In genomic region chr2:183093857-183094657, GRCh38 we compare ENCODE assay signal across 11 cellular contexts. TPM values are rescaled to one million over a fixed set of nuclear protein-coding genes. Genes with fewer than 3 reads are reported as not detected.
DNase-seq lines count a peak whose midpoint lies in the region; ATAC-seq, FAIRE-seq and TF ChIP-seq lines count a peak whose summit lies in the region.
"Had no signal": no experiment of that assay in that cellular context is flagged by ENCODE, and none has a peak within 500 bp of the region (broad histone marks: within the 10 kb centered on the region; RNA-seq: fewer than 3 reads in every experiment).

No MANE protein-coding gene starts in this region.

- no peak overlapping the region for H3K4me3 Mint-ChIP-seq in activated naive CD8-positive, alpha-beta T cell treated with anti-CD3 and anti-CD28 coated beads for 36 hours

- H3K27me3 Mint-ChIP-seq in activated naive CD8-positive, alpha-beta T cell treated with anti-CD3 and anti-CD28 coated beads for 36 hours, result no peaks in the 10 kb centered on the region

- CTCF ChIA-PET in RWPE1 (lab: Yijun Ruan, JAX), result interaction anchor here (0.6 to 0.7 kb wide), 2 partner anchors 42 to 1578 kb away, joined by 3 to 8 read pairs; no protein-coding TSS in a partner anchor

- peaks cover 4% of the 10 kb centered on the region for H3K4me1 Mint-ChIP-seq in activated naive CD8-positive, alpha-beta T cell treated with anti-CD3 and anti-CD28 coated beads for 36 hours

- H3K9me3 Mint-ChIP-seq in activated naive CD8-positive, alpha-beta T cell treated with anti-CD3 and anti-CD28 coated beads for 36 hours, result no peaks in the 10 kb centered on the region

- intact Hi-C loops in heart right ventricle (cut with DNase I) (no loop called here), Right ventricle myocardium inferior (cut with DNase I) (no loop called here)

- POLR2A ChIA-PET in RWPE1 (lab: Yijun Ruan, JAX; ENCODE audit: low non-redundant PET), result no interaction called here

- FAIRE-seq in small intestine (lab: Jason Lieb, UNC) (no peak), frontal cortex (lab: Jason Lieb, UNC) (no peak)
- FAIRE-seq: keratinocyte had no signal

- H3K9me3 ChIP-seq in heart right ventricle (no peaks in the 10 kb centered on the region), small intestine (ENCODE audit: control insufficient read depth, low read depth) (no peaks in the 10 kb centered on the region)
- H3K9me3 ChIP-seq: BLaER1 had no signal

- H3K27me3 ChIP-seq in heart right ventricle (no peaks in the 10 kb centered on the region), small intestine (ENCODE audit: control insufficient read depth in 2 of 2, insufficient read depth in 2 of 2, low read length in 2 of 2) (no peaks in the 10 kb centered on the region)
- H3K27me3 ChIP-seq: BLaER1 had no signal

- DNase-seq in heart right ventricle (no peak), Right ventricle myocardium inferior (ENCODE audit: missing footprints) (no peak), RWPE1 (ENCODE audit: low spot score) (peak; percentile 34), small intestine (peak; percentile 6), frontal cortex (ENCODE audit: low spot score in 2 of 2) (no peak), NCI-H82 treated with DMSO at 0.1 percent for 48 hours (lab: John Stamatoyannopoulos, UW; ENCODE audit: unreplicated experiment) (no peak)
- DNase-seq in activated naive CD8-positive, alpha-beta T cell treated with anti-CD3 and anti-CD28 coated beads for 36 hours, result no peak
- DNase-seq: activated CD8-positive, alpha-beta memory T cell treated with anti-CD3 and anti-CD28 coated beads, Interleukin-2, amount 50 U/mL, for 48 hours had no signal

- H3K4me1 ChIP-seq in heart right ventricle (peaks cover 0 to 12% (median 0%) of the 10 kb centered on the region in 9 donors), small intestine (ENCODE audit: control insufficient read depth in 2 of 2, insufficient read depth in 1 of 2, low read depth in 1 of 2, low read length in 1 of 2) (peaks cover 0 to 3% of the 10 kb centered on the region in 2 donors)

- TF ChIP-seq CTCF in heart right ventricle (IDR thresholded peaks at IDR 0.05) (peak in 5 of 9 donors; percentile 14 to 39 (median 26)), RWPE1 (conservative IDR thresholded peaks at IDR 0.05; ENCODE audit: low read depth) (no peak)

- WGBS in heart right ventricle, 2 donors, result 41 to 72% methylated on average over 2 of the region's 2 CpGs
- WGBS in small intestine, 3 donors, result 46 to 56% (median 54%) methylated on average over 2 of the region's 2 CpGs

- H3K27ac Mint-ChIP-seq in activated naive CD8-positive, alpha-beta T cell treated with anti-CD3 and anti-CD28 coated beads for 36 hours, result no peak overlapping the region

- peak in 1 of 8 donors; percentile 30 for ATAC-seq in heart right ventricle
- ATAC-seq in Right ventricle myocardium inferior, result no peak
- peak; percentile 84 for ATAC-seq in HG02870 (IDR thresholded peaks at IDR 0.05; ENCODE audit: unreplicated experiment)

- H3K4me3 ChIP-seq in heart right ventricle (no peak overlapping the region), small intestine (ENCODE audit: low read depth in 1 of 2, low read length in 2 of 2) (no peak overlapping the region)
- H3K4me3 ChIP-seq: BLaER1 had no signal

- H3K36me3 Mint-ChIP-seq in activated naive CD8-positive, alpha-beta T cell treated with anti-CD3 and anti-CD28 coated beads for 36 hours, result no peaks in the 10 kb centered on the region

- no peak overlapping the region for H3K27ac ChIP-seq in heart right ventricle
- H3K27ac ChIP-seq in RWPE1, result no peak overlapping the region
- no peak overlapping the region for H3K27ac ChIP-seq in small intestine (ENCODE audit: low read depth in 1 of 2, low read length in 1 of 2)
- H3K27ac ChIP-seq: BLaER1 had no signal

- peaks cover 0 to 36% (median 0%) of the 10 kb centered on the region in 9 donors for H3K36me3 ChIP-seq in heart right ventricle
- no peaks in the 10 kb centered on the region for H3K36me3 ChIP-seq in small intestine (ENCODE audit: control insufficient read depth in 2 of 2, insufficient read depth in 2 of 2, low read length in 2 of 2)
- H3K36me3 ChIP-seq: BLaER1 had no signal

RNA-seq across cellular contexts. Expression of gene DUSP19, which starts 15.5 kb away (rescaled TPM):
- total RNA-seq in heart right ventricle, result 10 to 100 TPM in 7 of 10 donors, 1 to 10 TPM in 3; 5.6 to 14.1 (median 11.8) TPM
- 1 to 10 TPM in 1 of 2 donors, under 1 TPM in 1; 0.84 to 2.6 TPM for polyA plus RNA-seq in heart right ventricle
- total RNA-seq in Right ventricle myocardium inferior, result 12.1 TPM
- polyA plus RNA-seq in small intestine, result 1 to 10 TPM in 2 of 3 donors, under 1 TPM in 1; 0.81 to 2.5 (median 2.0) TPM
- 1 to 10 TPM; 2.0 to 2.9 TPM for total RNA-seq in activated naive CD8-positive, alpha-beta T cell treated with anti-CD3 and anti-CD28 coated beads for 36 hours
- total RNA-seq in frontal cortex, result 14.7 TPM

RNA-seq across cellular contexts. Expression of gene NUP35, which starts 30.2 kb away (rescaled TPM):
- total RNA-seq in heart right ventricle, result 10 to 100 TPM in 1 of 10 donors, 1 to 10 TPM in 9; 4.4 to 11.0 (median 8.3) TPM
- polyA plus RNA-seq in heart right ventricle, result 10 to 100 TPM in 1 of 2 donors, 1 to 10 TPM in 1; 6.9 to 10.3 TPM
- total RNA-seq in Right ventricle myocardium inferior, result 8.0 TPM
- 10 to 100 TPM in 1 of 3 donors, 1 to 10 TPM in 2; 7.0 to 12.0 (median 7.8) TPM for polyA plus RNA-seq in small intestine
- 10 to 100 TPM; 37.4 to 38.7 TPM for total RNA-seq in activated naive CD8-positive, alpha-beta T cell treated with anti-CD3 and anti-CD28 coated beads for 36 hours
- total RNA-seq in frontal cortex, result 42.0 TPM

RNA-seq across cellular contexts. Expression of gene NCKAP1, which starts 55.8 kb away (rescaled TPM):
- total RNA-seq in heart right ventricle, result 100 to 1,000 TPM; 118 to 153 (median 130) TPM
- polyA plus RNA-seq in heart right ventricle, result 10 to 100 TPM; 35.3 to 81.1 TPM
- total RNA-seq in Right ventricle myocardium inferior, result 135 TPM
- polyA plus RNA-seq in small intestine, result 10 to 100 TPM; 60.3 to 81.4 (median 61.6) TPM
- 1 to 10 TPM; 1.2 to 1.4 TPM for total RNA-seq in activated naive CD8-positive, alpha-beta T cell treated with anti-CD3 and anti-CD28 coated beads for 36 hours
- 143 TPM for total RNA-seq in frontal cortex

Comparison
In these comparisons a context has a peak if more than half of its experiments do, and no peak if none do; other contexts are left out.
1. DNase-seq: peak in RWPE1 (single experiment) and small intestine (single experiment); none in heart right ventricle (0 of 2), Right ventricle myocardium inferior (single experiment), activated naive CD8-positive, alpha-beta T cell treated with anti-CD3 and anti-CD28 coated beads for 36 hours (single experiment), frontal cortex (0 of 2) and NCI-H82 treated with DMSO at 0.1 percent for 48 hours (single experiment).
2. RNA of gene NCKAP1, which starts 55.8 kb away (total RNA-seq): 143 TPM in frontal cortex (single experiment), 135 TPM in Right ventricle myocardium inferior (single experiment) and 118 to 153 TPM in heart right ventricle; 1.2 to 1.4 TPM in activated naive CD8-positive, alpha-beta T cell treated with anti-CD3 and anti-CD28 coated beads for 36 hours; every median in the first group is over 10 times any median in the second.